Comparison of ENCODE assay signal across 20 cellular contexts in the genomic region with DNA sequence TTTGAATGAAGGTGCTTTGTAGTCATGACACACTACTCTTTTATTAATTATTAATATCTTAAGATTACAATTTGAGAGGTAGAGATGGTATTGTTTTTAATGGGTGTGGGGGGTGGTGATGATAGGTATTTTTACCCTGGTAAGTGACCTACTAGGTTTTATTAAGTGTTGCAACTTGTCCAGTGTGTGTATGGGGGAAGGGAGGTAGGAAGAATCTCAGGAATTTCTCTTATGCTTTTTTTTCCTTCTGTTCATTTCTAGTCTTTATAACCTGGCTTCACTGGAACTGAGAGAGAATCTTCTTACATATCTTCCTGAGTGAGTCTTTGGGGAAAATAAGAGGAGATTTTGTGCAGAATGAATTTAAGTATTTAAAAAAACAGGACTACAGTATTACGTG.
DNase-seq lines count a peak whose midpoint lies in the region; ATAC-seq and TF ChIP-seq lines count a peak whose summit lies in the region.
"Had no signal": no experiment of that assay in that cellular context is flagged by ENCODE, and none has a peak within 500 bp of the region (broad histone marks: within the 10 kb centered on the region; RNA-seq: fewer than 3 reads in every experiment).

No MANE protein-coding gene starts in this region.

- DNase-seq in Caki2 (ENCODE audit: low read depth) = peak; percentile 50
- DNase-seq in NCI-H226 = peak; percentile 38
- peak; percentile 31 for DNase-seq in fibroblast of the aortic adventitia (ENCODE audit: low read depth)
- DNase-seq in renal cortical epithelial cell (ENCODE audit: low read depth) = peak; percentile 87
- DNase-seq in NCI-H2171 (lab: John Stamatoyannopoulos, UW) = no peak
- DNase-seq in OCI-M1 (lab: John Stamatoyannopoulos, UW) = no peak
- DNase-seq: activated CD4-positive, alpha-beta memory T cell treated with anti-CD3 and anti-CD28 coated beads for 36 hours; activated naive CD4-positive, alpha-beta T cell; activated T-cell treated with anti-CD3 and anti-CD28 coated beads, Interleukin-2, amount 50 U/mL, for 1 hour; anterior cingulate cortex; COR-L47; GOT3; NCI-H1417 treated with DMSO at 0.1 percent for 48 hours; NCI-H748 treated with DMSO at 0.1 percent for 48 hours; PC-3; SJCRH30 had no signal

- no peak for TF ChIP-seq CTCF in fibroblast of the aortic adventitia (IDR thresholded peaks at IDR 0.05; ENCODE audit: insufficient read depth, low read length)

- ATAC-seq in HG03521 (IDR thresholded peaks at IDR 0.05; ENCODE audit: unreplicated experiment) (no peak), HG02981 (IDR thresholded peaks at IDR 0.05; ENCODE audit: unreplicated experiment) (no peak)
- ATAC-seq: PC-3, WTC11 had no signal

- in situ Hi-C loops in Caki2 (cut with HindIII; ENCODE audit: low pct_unique_long_range_greater_than_20kb, low sequenced_read_pairs) = no loop called here

- H3K4me3 ChIP-seq in fibroblast of the aortic adventitia (ENCODE audit: low read depth, low read length) = no peak overlapping the region
- H3K4me3 ChIP-seq: SJCRH30, suprapubic skin had no signal

Comparison
In these comparisons a context has a peak if more than half of its experiments do, and no peak if none do; other contexts are left out.
1. DNase-seq: peak in Caki2 (single experiment), NCI-H226 (single experiment), fibroblast of the aortic adventitia (single experiment) and renal cortical epithelial cell (single experiment); none in NCI-H2171 (single experiment) and OCI-M1 (single experiment).